8 cellular contexts compared by ENCODE assay signal in the genomic region with DNA sequence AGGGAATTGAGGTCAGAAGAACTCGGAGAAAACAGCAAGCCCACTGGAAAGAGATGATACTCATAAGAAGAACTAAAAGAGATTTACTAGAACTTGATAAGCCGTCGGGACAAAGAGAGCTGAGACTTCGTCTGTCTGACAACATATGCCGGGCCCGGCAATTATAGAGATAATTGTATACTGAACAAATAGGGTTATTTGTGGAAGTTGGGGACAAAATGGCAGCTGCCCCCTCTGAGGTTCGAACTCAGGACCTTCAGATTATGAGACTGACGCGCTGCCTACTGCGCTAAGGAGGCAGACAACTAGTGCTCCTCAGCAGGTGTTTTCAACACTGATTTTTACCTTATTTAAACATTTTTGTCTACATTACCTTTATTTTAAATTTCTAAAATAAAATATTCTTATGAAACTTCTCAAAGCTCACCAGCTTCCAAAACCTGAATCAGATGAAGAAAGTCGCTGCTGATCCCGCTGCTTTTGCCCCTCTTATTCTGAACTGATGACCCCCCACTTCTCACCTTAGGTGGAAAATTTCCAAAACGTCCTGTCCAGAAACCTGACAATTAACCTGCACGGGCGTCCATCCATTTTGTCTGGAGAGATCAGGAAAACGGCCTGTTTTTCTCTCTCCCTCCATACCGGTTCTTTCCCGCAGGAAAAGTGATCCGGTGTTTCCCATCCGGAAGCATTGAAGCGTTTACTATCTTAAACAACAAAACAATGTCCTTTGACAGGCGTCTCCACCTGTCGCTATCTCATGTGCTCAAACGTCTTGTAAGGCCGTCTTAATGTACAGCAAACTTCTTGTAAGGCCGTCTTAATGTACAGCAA. TPM values are rescaled to one million over a fixed set of nuclear protein-coding genes. Genes with fewer than 3 reads are reported as not detected.
A peak's percentile ranks its signal among the peaks of the same experiment; 100 is the strongest.
DNase-seq lines count a peak whose midpoint lies in the region; ATAC-seq and TF ChIP-seq lines count a peak whose summit lies in the region.

No MANE protein-coding gene starts in this region.

- intact Hi-C loops in OCI-LY7 (cut with micrococcal nuclease; ENCODE audit: unreplicated experiment), result loop anchor here (1.0 kb wide), 2 partner anchors 9 to 28 kb away; no protein-coding TSS in a partner anchor

- peak overlapping the region; percentile 91 for H3K4me3 Mint-ChIP-seq in neural crest cell

- ATAC-seq in HG03521 (IDR thresholded peaks at IDR 0.05; ENCODE audit: unreplicated experiment), result peak; percentile 73
- ATAC-seq in upper lobe of left lung (ENCODE audit: low FRiP score in 2 of 2), result peak in 1 of 2 donors; percentile 57
- ATAC-seq in gastroesophageal sphincter, result no peak

- H2AFZ ChIP-seq in OCI-LY7 (ENCODE audit: low read length), result peak overlapping the region; percentile 89
- H2AFZ ChIP-seq in fibroblast of lung (ENCODE audit: low read length), result peak overlapping the region; percentile 95

- POLR2A ChIA-PET in OCI-LY7 (lab: Charles Lee), result interaction anchor here (0.7 to 0.8 kb wide), 3 partner anchors 26 to 79 kb away, joined by 3 read pairs; no protein-coding TSS in a partner anchor

- H3K9me2 ChIP-seq in OCI-LY7 (ENCODE audit: insufficient read depth, low read length), result no peaks in the 10 kb centered on the region

- WGBS in upper lobe of left lung, 2 donors, result 13 to 17% methylated on average over 26 of the region's 26 CpGs
- 6 to 10% methylated on average over 26 of the region's 26 CpGs for WGBS in gastroesophageal sphincter (ENCODE audit: low coverage in 1 of 2), 2 donors

- peaks cover 22% of the 10 kb centered on the region for H3K4me1 Mint-ChIP-seq in neural crest cell

- H3K27me3 Mint-ChIP-seq in neural crest cell (ENCODE audit: low read depth), result peaks cover 35% of the 10 kb centered on the region

- peaks cover 16% of the 10 kb centered on the region for H3K4me1 ChIP-seq in OCI-LY7 (ENCODE audit: insufficient read depth, low read length, poor library complexity, severe bottlenecking)
- peaks cover 4% of the 10 kb centered on the region for H3K4me1 ChIP-seq in fibroblast of lung (ENCODE audit: control insufficient read depth, extremely low read depth, insufficient read depth, low read length)
- H3K4me1 ChIP-seq in upper lobe of left lung, result peaks cover 0 to 14% (median 8%) of the 10 kb centered on the region in 4 donors
- peaks cover 0 to 12% (median 0%) of the 10 kb centered on the region in 3 donors for H3K4me1 ChIP-seq in gastroesophageal sphincter

- H3K79me2 ChIP-seq in OCI-LY7 (ENCODE audit: insufficient read depth, low read depth, low read length), result no peaks in the 10 kb centered on the region
- no peaks in the 10 kb centered on the region for H3K79me2 ChIP-seq in fibroblast of lung (ENCODE audit: control insufficient read depth, insufficient read depth, low read length)

- H3K36me3 ChIP-seq in OCI-LY7 (ENCODE audit: insufficient read depth, low read length), result no peaks in the 10 kb centered on the region
- H3K36me3 ChIP-seq in fibroblast of lung (ENCODE audit: control insufficient read depth, insufficient read depth, low read length), result no peaks in the 10 kb centered on the region
- H3K36me3 ChIP-seq in upper lobe of left lung, result no peaks in the 10 kb centered on the region
- no peaks in the 10 kb centered on the region for H3K36me3 ChIP-seq in gastroesophageal sphincter

- no peak for TF ChIP-seq CTCF in GM12864 (IDR thresholded peaks at IDR 0.05; ENCODE audit: low read depth, low read length, missing control alignments)
- TF ChIP-seq CTCF in OCI-LY7 (conservative IDR thresholded peaks at IDR 0.05; ENCODE audit: low read length), result no peak
- TF ChIP-seq CTCF in fibroblast of lung (conservative IDR thresholded peaks at IDR 0.05 in 1 of 2, IDR thresholded peaks at IDR 0.05 in 1 of 2; ENCODE audit: low read depth in 1 of 2, low read length in 2 of 2), result no peak
- no peak for TF ChIP-seq CTCF in neural crest cell (conservative IDR thresholded peaks at IDR 0.05)
- TF ChIP-seq CTCF in upper lobe of left lung (IDR thresholded peaks at IDR 0.05), result no peak
- no peak for TF ChIP-seq CTCF in gastroesophageal sphincter (IDR thresholded peaks at IDR 0.05)

- H3K9me3 Mint-ChIP-seq in neural crest cell, result peaks cover 2% of the 10 kb centered on the region

- no peak overlapping the region for H3K27ac Mint-ChIP-seq in neural crest cell (ENCODE audit: unreplicated experiment)

- H3K27ac ChIP-seq in OCI-LY7 (ENCODE audit: low read depth, low read length, poor library complexity, severe bottlenecking) (no peak overlapping the region), fibroblast of lung (ENCODE audit: insufficient read depth, low read length) (no peak overlapping the region), upper lobe of left lung (no peak overlapping the region), gastroesophageal sphincter (no peak overlapping the region)

- H3K9me3 ChIP-seq in OCI-LY7 (ENCODE audit: low read length), result no peaks in the 10 kb centered on the region
- no peaks in the 10 kb centered on the region for H3K9me3 ChIP-seq in fibroblast of lung (ENCODE audit: control insufficient read depth, insufficient read depth, low read depth, low read length)
- no peaks in the 10 kb centered on the region for H3K9me3 ChIP-seq in upper lobe of left lung
- no peaks in the 10 kb centered on the region for H3K9me3 ChIP-seq in gastroesophageal sphincter

- H4K20me1 ChIP-seq in OCI-LY7 (ENCODE audit: insufficient read depth, low read length), result no peaks in the 10 kb centered on the region
- no peaks in the 10 kb centered on the region for H4K20me1 ChIP-seq in fibroblast of lung (ENCODE audit: control insufficient read depth, extremely low read depth, insufficient read depth, low read length)

- no TSS peak for BruUV-seq in OCI-LY7 (replicated peaks; lab: Mats Ljungman, UMichigan)

- H3K36me3 Mint-ChIP-seq in neural crest cell (ENCODE audit: low read depth), result peaks cover 5% of the 10 kb centered on the region

- H3K4me3 ChIP-seq in GM12864 (ENCODE audit: low read depth, low read length), result peak overlapping the region; percentile 53
- peak overlapping the region; percentile 65 for H3K4me3 ChIP-seq in OCI-LY7 (ENCODE audit: low read depth, low read length, poor library complexity, severe bottlenecking)
- peak overlapping the region; percentile 65 to 84 (median 74) for H3K4me3 ChIP-seq in fibroblast of lung (replicated peaks in 1 of 4; ENCODE audit: control extremely low read depth in 1 of 4, insufficient read depth in 1 of 4, low read depth in 3 of 4, low read length in 4 of 4)
- H3K4me3 ChIP-seq in upper lobe of left lung, result peak overlapping the region in 3 of 4 donors; percentile 3 to 40 (median 36)
- H3K4me3 ChIP-seq in gastroesophageal sphincter, result peak overlapping the region in 1 of 2 donors; percentile 31

- TF ChIP-seq EP300 in upper lobe of left lung (IDR thresholded peaks at IDR 0.05) (no peak), gastroesophageal sphincter (IDR thresholded peaks at IDR 0.05) (no peak)

- H3K27me3 ChIP-seq in fibroblast of lung (ENCODE audit: control insufficient read depth, insufficient read depth, low read length) (no peaks in the 10 kb centered on the region), upper lobe of left lung (no peaks in the 10 kb centered on the region), gastroesophageal sphincter (peaks cover 35% of the 10 kb centered on the region)

- no peak overlapping the region for H3K9ac ChIP-seq in fibroblast of lung (ENCODE audit: insufficient read depth, low read length)

- H3K4me2 ChIP-seq in OCI-LY7 (ENCODE audit: low read length) (peak overlapping the region; percentile 76), fibroblast of lung (ENCODE audit: extremely low read depth, insufficient read depth, low read length) (peak overlapping the region; percentile 98)

- CTCF ChIA-PET in OCI-LY7 (lab: Charles Lee; ENCODE audit: unreplicated experiment), result no interaction called here

- no peak for TF ChIP-seq POLR2A in upper lobe of left lung (IDR thresholded peaks at IDR 0.05)
- TF ChIP-seq POLR2A in gastroesophageal sphincter (IDR thresholded peaks at IDR 0.05), result no peak

- no peak for DNase-seq in GM12864 (ENCODE audit: low read depth)
- peak; percentile 74 for DNase-seq in OCI-LY7 (ENCODE audit: low spot score)
- peak; percentile 54 for DNase-seq in activated T-cell treated with anti-CD3 and anti-CD28 coated beads for 4 hours
- DNase-seq in fibroblast of lung (ENCODE audit: low read depth in 2 of 2), result peak; percentile 56 to 66
- peak; percentile 44 for DNase-seq in neural crest cell (ENCODE audit: low read depth, low spot score)
- no peak for DNase-seq in upper lobe of left lung

RNA-seq across cellular contexts. Expression of gene TRIM27, which starts 29.5 kb away (rescaled TPM):
- 126 and 130 TPM in 2 replicates for total RNA-seq in OCI-LY7 (2014; rRNA removed; shearing (Covaris generic))
- total RNA-seq in OCI-LY7 (2022), result 112 and 116 TPM in 2 replicates
- total RNA-seq in fibroblast of lung, result 43.7 and 43.8 TPM in 2 replicates
- polyA plus RNA-seq in fibroblast of lung, result 42.1 and 42.7 TPM in 2 replicates
- 28.5 and 33.6 TPM in 2 replicates for polyA plus RNA-seq in fibroblast of lung (2012)
- 17.3 and 28.3 TPM in 2 replicates for polyA minus RNA-seq in fibroblast of lung (ENCODE audit: low replicate concordance)
- total RNA-seq in neural crest cell, result 81.7 and 84.2 TPM in 2 replicates
- 10 to 100 TPM; 45.8 to 90.1 (median 55.5) TPM for total RNA-seq in upper lobe of left lung
- total RNA-seq in gastroesophageal sphincter, result 10 to 100 TPM; 36.0 to 55.1 (median 37.4) TPM

RNA-seq across cellular contexts. Expression of gene ZNF311, which starts 51.9 kb away (rescaled TPM):
- not detected in 2 replicates for total RNA-seq in OCI-LY7 (2014; rRNA removed; shearing (Covaris generic))
- total RNA-seq in OCI-LY7 (2022) (not detected in 2 replicates), fibroblast of lung (3.5 and 3.6 TPM in 2 replicates), neural crest cell (1.2 and 1.3 TPM in 2 replicates), upper lobe of left lung (1 to 10 TPM in 4 of 6 donors, under 1 TPM in 1, not detected in 1; 0.76 to 6.3 (median 1.7) TPM), gastroesophageal sphincter (1 to 10 TPM in 1 of 4 donors, under 1 TPM in 3; 0.35 to 1.4 (median 0.88) TPM)
- polyA plus RNA-seq in fibroblast of lung, result 0.61 and 0.89 TPM in 2 replicates
- polyA plus RNA-seq in fibroblast of lung (2012), result 0.59 and 0.73 TPM in 2 replicates
- polyA minus RNA-seq in fibroblast of lung (ENCODE audit: low replicate concordance), result 1.1 TPM in 1 of 2 replicates, not detected in the other

Comparison
In these comparisons a context has a peak if more than half of its experiments do, and no peak if none do; other contexts are left out.
1. DNase-seq: peak in OCI-LY7 (single experiment), activated T-cell treated with anti-CD3 and anti-CD28 coated beads for 4 hours (single experiment), fibroblast of lung (2 of 2) and neural crest cell (single experiment); none in GM12864 (single experiment) and upper lobe of left lung (0 of 2).